ENCODE assay signal across 28 cellular contexts in genomic region chr12:2416158-2416557, GRCh38.
"Had no signal": no experiment of that assay in that cellular context is flagged by ENCODE, and none has a peak within 500 bp of the region (broad histone marks: within the 10 kb centered on the region; RNA-seq: fewer than 3 reads in every experiment).

No MANE protein-coding gene starts in this region.

- H3K9me3 Mint-ChIP-seq: naive thymus-derived CD8-positive, alpha-beta T cell; natural killer cell treated with Interleukin-12 subunit alpha and Interleukin-12 subunit beta and Interleukin-15 and Interleukin-18, amount 100 ng/mL, for 72 hours; neural progenitor cell; stimulated activated effector memory CD8-positive, alpha-beta T cell treated with anti-CD3 and anti-CD28 coated beads, Interleukin-12 subunit alpha, Interleukin-12 subunit beta, amount 100 ng/mL, for 72 hours; stimulated activated naive B cell treated with anti-CD40 and anti-IgM and Interleukin-4, amounts not matched to agents 10 μg/mL and 1 μg/mL and 100 μg/mL, for 72 hours; stimulated activated naive CD8-positive, alpha-beta T cell treated with anti-CD3 and anti-CD28 coated beads, Interleukin-15, Interleukin-2, amounts not matched to agents 100 ng/mL and 50 ng/mL, for 24 hours had no signal

- H3K36me3 ChIP-seq: neural progenitor cell, ovary, right lobe of liver, sigmoid colon, stomach, thoracic aorta, thyroid gland, tibial nerve, upper lobe of right lung, uterus had no signal

- H2AFZ ChIP-seq: neural progenitor cell, parathyroid adenoma had no signal

- H3K4me2 ChIP-seq: neural progenitor cell had no signal

- H3K9me3 ChIP-seq: ovary, psoas muscle, right lobe of liver, sigmoid colon, stomach, thoracic aorta, thyroid gland, tibial nerve, upper lobe of right lung, uterus had no signal

- ATAC-seq: naive thymus-derived CD8-positive, alpha-beta T cell; natural killer cell treated with Interleukin-12 subunit alpha and Interleukin-12 subunit beta and Interleukin-15 and Interleukin-18, amount 100 ng/mL, for 72 hours; psoas muscle; right cardiac atrium; right lobe of liver; stimulated activated effector memory CD8-positive, alpha-beta T cell treated with anti-CD3 and anti-CD28 coated beads, Interleukin-12 subunit alpha, Interleukin-12 subunit beta, amount 100 ng/mL, for 72 hours; stimulated activated naive B cell treated with anti-CD40 and anti-IgM and Interleukin-4, amounts not matched to agents 10 μg/mL and 1 μg/mL and 100 μg/mL, for 72 hours; upper lobe of right lung had no signal

- H3K79me2 ChIP-seq: parathyroid adenoma had no signal

- H3K4me3 ChIP-seq: neural progenitor cell, ovary, psoas muscle, right lobe of liver, sigmoid colon, stomach, thyroid gland, tibial nerve, upper lobe of right lung, uterus had no signal

- H3K4me1 Mint-ChIP-seq: naive B cell; naive thymus-derived CD8-positive, alpha-beta T cell; stimulated activated effector memory CD8-positive, alpha-beta T cell treated with anti-CD3 and anti-CD28 coated beads, Interleukin-12 subunit alpha, Interleukin-12 subunit beta, amount 100 ng/mL, for 72 hours; stimulated activated naive B cell treated with anti-CD40 and anti-IgM and Interleukin-4, amounts not matched to agents 10 μg/mL and 1 μg/mL and 100 μg/mL, for 72 hours had no signal

- DNase-seq: naive B cell; occipital lobe; ovary; right cardiac atrium; right lobe of liver; small intestine; stimulated activated CD4-positive, alpha-beta T cell treated with anti-CD3 and anti-CD28 coated beads, Interleukin-15, amount 100 ng/mL, for 24 hours; stimulated activated CD4-positive, alpha-beta T cell treated with anti-CD3 and anti-CD28 coated beads, Interleukin-2, amount 100 ng/mL, for 24 hours; stimulated activated CD4-positive, alpha-beta T cell treated with anti-CD3 and anti-CD28 coated beads, Interleukin-2, amount 100 ng/mL, for 48 hours; stimulated activated CD4-positive, alpha-beta T cell treated with anti-CD3 and anti-CD28 coated beads, Interleukin-4, amount 100 ng/mL, for 24 hours; stimulated activated naive B cell treated with anti-CD40 and anti-IgM and Interleukin-4, amounts not matched to agents 10 μg/mL and 1 μg/mL and 100 μg/mL, for 72 hours; stimulated activated naive CD4-positive, alpha-beta T cell treated with Interleukin-2 at 50 U/mL for 16 hours; stomach; thyroid gland; trophoblast cell; uterus had no signal

- H3K4me1 ChIP-seq: parathyroid adenoma, psoas muscle, right lobe of liver, stomach, thyroid gland, tibial nerve, upper lobe of right lung had no signal

- H3K9ac ChIP-seq: neural progenitor cell, parathyroid adenoma had no signal

- H3K36me3 Mint-ChIP-seq: naive B cell; naive thymus-derived CD8-positive, alpha-beta T cell; natural killer cell treated with Interleukin-12 subunit alpha and Interleukin-12 subunit beta and Interleukin-15 and Interleukin-18, amount 100 ng/mL, for 72 hours; neural progenitor cell; stimulated activated effector memory CD8-positive, alpha-beta T cell treated with anti-CD3 and anti-CD28 coated beads, Interleukin-12 subunit alpha, Interleukin-12 subunit beta, amount 100 ng/mL, for 72 hours; stimulated activated naive B cell treated with anti-CD40 and anti-IgM and Interleukin-4, amounts not matched to agents 10 μg/mL and 1 μg/mL and 100 μg/mL, for 72 hours had no signal

- H3K27me3 ChIP-seq: neural progenitor cell, ovary, right lobe of liver, sigmoid colon, thyroid gland, tibial nerve, upper lobe of right lung, uterus had no signal

- H3K27ac ChIP-seq: neural progenitor cell, ovary, parathyroid adenoma, psoas muscle, right lobe of liver, stomach, thyroid gland, tibial nerve, upper lobe of right lung, uterus had no signal

- H3K4me3 Mint-ChIP-seq: naive B cell; naive thymus-derived CD8-positive, alpha-beta T cell; natural killer cell treated with Interleukin-12 subunit alpha and Interleukin-12 subunit beta and Interleukin-15 and Interleukin-18, amount 100 ng/mL, for 72 hours; neural progenitor cell; stimulated activated effector memory CD8-positive, alpha-beta T cell treated with anti-CD3 and anti-CD28 coated beads, Interleukin-12 subunit alpha, Interleukin-12 subunit beta, amount 100 ng/mL, for 72 hours; stimulated activated naive B cell treated with anti-CD40 and anti-IgM and Interleukin-4, amounts not matched to agents 10 μg/mL and 1 μg/mL and 100 μg/mL, for 72 hours; stimulated activated naive CD8-positive, alpha-beta T cell treated with anti-CD3 and anti-CD28 coated beads, Interleukin-15, Interleukin-2, amounts not matched to agents 100 ng/mL and 50 ng/mL, for 24 hours had no signal

- H3K27ac Mint-ChIP-seq: naive B cell; natural killer cell treated with Interleukin-12 subunit alpha and Interleukin-12 subunit beta and Interleukin-15 and Interleukin-18, amount 100 ng/mL, for 72 hours; neural progenitor cell; progenitor cell of endocrine pancreas; stimulated activated effector memory CD8-positive, alpha-beta T cell treated with anti-CD3 and anti-CD28 coated beads, Interleukin-12 subunit alpha, Interleukin-12 subunit beta, amount 100 ng/mL, for 72 hours; stimulated activated naive B cell treated with anti-CD40 and anti-IgM and Interleukin-4, amounts not matched to agents 10 μg/mL and 1 μg/mL and 100 μg/mL, for 72 hours; stimulated activated naive CD8-positive, alpha-beta T cell treated with anti-CD3 and anti-CD28 coated beads, Interleukin-15, Interleukin-2, amounts not matched to agents 100 ng/mL and 50 ng/mL, for 24 hours had no signal
